1 cellular context compared by ENCODE assay signal in the genomic region with DNA sequence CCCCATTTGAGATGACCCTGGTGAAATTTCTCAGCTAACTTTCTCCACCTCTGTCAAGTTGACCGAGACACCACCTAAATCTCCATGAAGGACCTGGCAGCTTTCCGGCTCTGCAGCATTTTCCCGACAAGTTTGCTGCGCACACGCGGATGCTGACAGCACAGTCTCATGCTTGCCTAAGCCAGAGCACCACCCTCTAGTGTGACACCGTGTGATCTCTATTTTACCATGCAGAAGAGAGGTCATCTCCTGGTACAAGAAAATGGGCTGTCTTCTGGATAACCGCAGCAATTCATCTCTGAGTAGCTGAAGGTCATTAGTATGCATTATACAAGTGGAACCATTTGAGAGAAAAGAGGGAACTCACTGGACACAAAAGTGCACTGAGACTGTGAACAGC.
TF ChIP-seq lines count a peak whose summit lies in the region.

No MANE protein-coding gene starts in this region.

TF ChIP-seq in HepG2, 621 proteins besides CTCF, POLR2A, EP300 and RAD21:
- TF ChIP-seq GFI1 (CRISPR knock-in tag; IDR thresholded peaks at IDR 0.05; ENCODE audit: borderline replicate concordance): no peak
- TF ChIP-seq, protein P1, sequence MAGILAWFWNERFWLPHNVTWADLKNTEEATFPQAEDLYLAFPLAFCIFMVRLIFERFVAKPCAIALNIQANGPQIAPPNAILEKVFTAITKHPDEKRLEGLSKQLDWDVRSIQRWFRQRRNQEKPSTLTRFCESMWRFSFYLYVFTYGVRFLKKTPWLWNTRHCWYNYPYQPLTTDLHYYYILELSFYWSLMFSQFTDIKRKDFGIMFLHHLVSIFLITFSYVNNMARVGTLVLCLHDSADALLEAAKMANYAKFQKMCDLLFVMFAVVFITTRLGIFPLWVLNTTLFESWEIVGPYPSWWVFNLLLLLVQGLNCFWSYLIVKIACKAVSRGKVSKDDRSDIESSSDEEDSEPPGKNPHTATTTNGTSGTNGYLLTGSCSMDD (CRISPR knock-in tag; IDR thresholded peaks at IDR 0.05): no peak
- TF ChIP-seq, protein P2, sequence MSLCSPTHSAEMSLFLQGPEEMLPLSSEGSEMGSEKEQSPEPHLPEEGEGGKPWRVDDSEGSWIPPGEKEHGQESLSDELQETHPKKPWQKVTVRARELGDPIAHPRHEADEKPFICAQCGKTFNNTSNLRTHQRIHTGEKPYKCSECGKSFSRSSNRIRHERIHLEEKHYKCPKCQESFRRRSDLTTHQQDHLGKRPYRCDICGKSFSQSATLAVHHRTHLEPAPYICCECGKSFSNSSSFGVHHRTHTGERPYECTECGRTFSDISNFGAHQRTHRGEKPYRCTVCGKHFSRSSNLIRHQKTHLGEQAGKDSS (CRISPR knock-in tag; IDR thresholded peaks at IDR 0.05; ENCODE audit: borderline replicate concordance, low read depth): no peak
- TF ChIP-seq PHF20 (CRISPR knock-in tag; IDR thresholded peaks at IDR 0.05): no peak
- TF ChIP-seq MEIS1 (CRISPR knock-in tag; IDR thresholded peaks at IDR 0.05; ENCODE audit: borderline replicate concordance): no peak
- no peak for TF ChIP-seq MAFG (CRISPR knock-in tag; IDR thresholded peaks at IDR 0.05)
- TF ChIP-seq, protein P3, sequence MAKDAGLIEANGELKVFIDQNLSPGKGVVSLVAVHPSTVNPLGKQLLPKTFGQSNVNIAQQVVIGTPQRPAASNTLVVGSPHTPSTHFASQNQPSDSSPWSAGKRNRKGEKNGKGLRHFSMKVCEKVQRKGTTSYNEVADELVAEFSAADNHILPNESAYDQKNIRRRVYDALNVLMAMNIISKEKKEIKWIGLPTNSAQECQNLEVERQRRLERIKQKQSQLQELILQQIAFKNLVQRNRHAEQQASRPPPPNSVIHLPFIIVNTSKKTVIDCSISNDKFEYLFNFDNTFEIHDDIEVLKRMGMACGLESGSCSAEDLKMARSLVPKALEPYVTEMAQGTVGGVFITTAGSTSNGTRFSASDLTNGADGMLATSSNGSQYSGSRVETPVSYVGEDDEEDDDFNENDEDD (CRISPR knock-in tag; IDR thresholded peaks at IDR 0.05; ENCODE audit: borderline replicate concordance): no peak
- no peak for TF ChIP-seq ZBTB3 (CRISPR knock-in tag; IDR thresholded peaks at IDR 0.05; ENCODE audit: borderline replicate concordance, low read depth)
- no peak for TF ChIP-seq ZNF331 (CRISPR knock-in tag; IDR thresholded peaks at IDR 0.05)
- TF ChIP-seq LCORL (IDR thresholded peaks at IDR 0.05): no peak
- no peak for TF ChIP-seq LCORL (CRISPR knock-in tag; IDR thresholded peaks at IDR 0.05)
- TF ChIP-seq EEA1 (CRISPR knock-in tag; IDR thresholded peaks at IDR 0.05; ENCODE audit: borderline replicate concordance): no peak
- TF ChIP-seq ZFP41 (CRISPR knock-in tag; IDR thresholded peaks at IDR 0.05; ENCODE audit: borderline replicate concordance): no peak
- TF ChIP-seq, protein P4, sequence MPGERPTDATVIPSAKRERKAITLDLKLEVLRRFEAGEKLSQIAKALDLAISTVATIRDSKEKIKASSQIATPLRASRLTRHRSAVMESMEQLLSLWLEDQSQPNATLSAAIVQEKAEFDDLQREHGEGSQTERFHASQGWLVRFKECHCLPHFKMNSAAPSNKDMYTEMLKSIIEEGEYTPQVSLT (CRISPR knock-in tag; IDR thresholded peaks at IDR 0.05; ENCODE audit: borderline replicate concordance, low read depth): no peak
- TF ChIP-seq TP53 (CRISPR knock-in tag; conservative IDR thresholded peaks at IDR 0.05): no peak
- no peak for TF ChIP-seq ZNF235 (CRISPR knock-in tag; IDR thresholded peaks at IDR 0.05; ENCODE audit: borderline replicate concordance)
- no peak for TF ChIP-seq ZNF747 (CRISPR knock-in tag; IDR thresholded peaks at IDR 0.05; ENCODE audit: borderline replicate concordance)
- TF ChIP-seq CREM (IDR thresholded peaks at IDR 0.05): no peak
- TF ChIP-seq CREM (CRISPR knock-in tag; IDR thresholded peaks at IDR 0.05): no peak
- no peak for TF ChIP-seq ESRRA (CRISPR knock-in tag; IDR thresholded peaks at IDR 0.05; ENCODE audit: low read depth)
- TF ChIP-seq RFX5 (IDR thresholded peaks at IDR 0.05; ENCODE audit: low read depth, low read length): no peak
- no peak for TF ChIP-seq ZNF44 (CRISPR knock-in tag; IDR thresholded peaks at IDR 0.05)
TF ChIP-seq in HepG2: peak in this region for 0.
